ENCODE assay signal across 23 cellular contexts in the genomic region with DNA sequence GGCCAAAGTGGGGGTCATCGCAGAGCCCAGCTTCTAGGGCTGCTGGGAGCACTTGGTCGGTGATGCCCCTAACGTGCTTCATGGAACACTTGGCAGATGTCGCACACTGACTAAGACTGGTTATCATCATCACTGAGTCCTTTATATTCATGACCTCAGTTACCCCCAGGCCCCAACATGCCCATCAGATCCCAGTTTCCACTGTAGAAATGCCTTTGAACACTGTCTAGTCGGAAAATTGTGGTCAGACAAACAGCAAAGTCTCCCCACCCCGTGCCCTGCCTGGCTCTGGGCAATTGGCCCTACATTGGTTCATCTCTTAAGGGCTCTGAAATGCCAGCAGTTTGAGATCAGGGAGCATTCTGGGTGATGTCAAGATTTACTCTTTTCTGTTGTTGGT. TPM values are rescaled to one million over a fixed set of nuclear protein-coding genes. Genes with fewer than 3 reads are reported as not detected.
A peak's percentile ranks its signal among the peaks of the same experiment; 100 is the strongest.
DNase-seq lines count a peak whose midpoint lies in the region; ATAC-seq and TF ChIP-seq lines count a peak whose summit lies in the region.
"Had no signal": no experiment of that assay in that cellular context is flagged by ENCODE, and none has a peak within 500 bp of the region (broad histone marks: within the 10 kb centered on the region; RNA-seq: fewer than 3 reads in every experiment).

No MANE protein-coding gene starts in this region.

- H3K4me1 Mint-ChIP-seq in activated T-helper 17 cell treated with anti-CD3 and anti-CD28 coated beads, Interleukin-2, amount 50 U/mL, for 72 hours, result peaks cover 16% of the 10 kb centered on the region
- peaks cover 39% of the 10 kb centered on the region for H3K4me1 Mint-ChIP-seq in type B pancreatic cell (ENCODE audit: unreplicated experiment)

- ATAC-seq in activated naive CD4-positive, alpha-beta T cell treated with anti-CD3 and anti-CD28 coated beads, Interleukin-2, amount 50 U/mL, for 72 hours, result peak; percentile 30 to 68
- ATAC-seq in activated T-helper 17 cell treated with anti-CD3 and anti-CD28 coated beads, Interleukin-2, amount 50 U/mL, for 72 hours (replicated peaks), result peak; percentile 34
- ATAC-seq in HG03039 (IDR thresholded peaks at IDR 0.05; ENCODE audit: unreplicated experiment), result no peak
- ATAC-seq in GM21576 (IDR thresholded peaks at IDR 0.05; ENCODE audit: unreplicated experiment), result no peak
- ATAC-seq: A549; activated T-cell treated with anti-CD3 and anti-CD28 coated beads, Interleukin-2, amount 50 U/mL, for 4 hours; left lung; mucosa of descending colon; SK-N-SH treated with all-trans-retinoic acid at 6 μM for 48 hours; WTC11 had no signal

- intact Hi-C loops in tibial artery (cut with DNase I; ENCODE audit: low total_unique reads), result no loop called here

- peaks cover 9 to 58% of the 10 kb centered on the region in 2 donors for H3K4me1 ChIP-seq in muscle layer of duodenum (ENCODE audit: control insufficient read depth in 1 of 2, insufficient read depth in 2 of 2, low read length in 2 of 2)
- peaks cover 20 to 76% (median 70%) of the 10 kb centered on the region in 4 donors for H3K4me1 ChIP-seq in tibial artery
- H3K4me1 ChIP-seq: A549 had no signal

- TF ChIP-seq CTCF in tibial artery (IDR thresholded peaks at IDR 0.05) (no peak), type B pancreatic cell (conservative IDR thresholded peaks at IDR 0.05) (no peak)

- no peak overlapping the region for H3K4me3 Mint-ChIP-seq in activated T-helper 17 cell treated with anti-CD3 and anti-CD28 coated beads, Interleukin-2, amount 50 U/mL, for 72 hours
- no peak overlapping the region for H3K4me3 Mint-ChIP-seq in type B pancreatic cell
- H3K4me3 Mint-ChIP-seq: activated CD4-positive, alpha-beta memory T cell treated with anti-CD3 and anti-CD28 coated beads for 36 hours; activated naive CD4-positive, alpha-beta T cell treated with anti-CD3 and anti-CD28 coated beads, Interleukin-2, amount 10 ng/mL, durations not matched to agents 7 days and 5 days; activated T-cell treated with anti-CD3 and anti-CD28 coated beads, Interleukin-2, amount 50 U/mL, for 4 hours; WTC11 had no signal

- H3K27ac ChIP-seq in muscle layer of duodenum (ENCODE audit: low read length) (peak overlapping the region; percentile 26), tibial artery (peak overlapping the region; percentile 87 to 89)
- H3K27ac ChIP-seq: A549; BLaER1 treated with 17β-estradiol and CSF1 and Interleukin-3, amounts not matched to agents 10 nM and 100 nM had no signal

- peak overlapping the region in 1 of 2 donors; percentile 36 for H3K27ac Mint-ChIP-seq in activated naive CD4-positive, alpha-beta T cell treated with anti-CD3 and anti-CD28 coated beads, Interleukin-2, amount 50 U/mL, for 72 hours
- no peak overlapping the region for H3K27ac Mint-ChIP-seq in activated T-helper 17 cell treated with anti-CD3 and anti-CD28 coated beads, Interleukin-2, amount 50 U/mL, for 72 hours
- H3K27ac Mint-ChIP-seq in type B pancreatic cell, result no peak overlapping the region
- H3K27ac Mint-ChIP-seq: activated CD4-positive, alpha-beta memory T cell treated with anti-CD3 and anti-CD28 coated beads for 36 hours; activated naive CD4-positive, alpha-beta T cell treated with anti-CD3 and anti-CD28 coated beads, Interleukin-2, amount 10 ng/mL, durations not matched to agents 7 days and 5 days; WTC11 had no signal

- no peaks in the 10 kb centered on the region for H3K27me3 ChIP-seq in muscle layer of duodenum (ENCODE audit: low read depth, low read length)
- no peaks in the 10 kb centered on the region for H3K27me3 ChIP-seq in tibial artery
- H3K27me3 ChIP-seq: BLaER1 treated with 17β-estradiol and CSF1 and Interleukin-3, amounts not matched to agents 10 nM and 100 nM; heart left ventricle; left lung had no signal

- no peaks in the 10 kb centered on the region for H3K9me3 Mint-ChIP-seq in activated naive CD4-positive, alpha-beta T cell treated with anti-CD3 and anti-CD28 coated beads, Interleukin-2, amount 50 U/mL, for 72 hours
- no peaks in the 10 kb centered on the region for H3K9me3 Mint-ChIP-seq in activated T-helper 17 cell treated with anti-CD3 and anti-CD28 coated beads, Interleukin-2, amount 50 U/mL, for 72 hours
- H3K9me3 Mint-ChIP-seq in type B pancreatic cell, result no peaks in the 10 kb centered on the region
- H3K9me3 Mint-ChIP-seq: activated CD4-positive, alpha-beta memory T cell treated with anti-CD3 and anti-CD28 coated beads for 36 hours; activated naive CD4-positive, alpha-beta T cell treated with anti-CD3 and anti-CD28 coated beads, Interleukin-2, amount 10 ng/mL, durations not matched to agents 7 days and 5 days; activated T-cell treated with anti-CD3 and anti-CD28 coated beads, Interleukin-2, amount 50 U/mL, for 4 hours; WTC11 had no signal

- H3K36me3 ChIP-seq in muscle layer of duodenum (ENCODE audit: control insufficient read depth in 1 of 2, insufficient read depth in 2 of 2, low read length in 2 of 2), result no peaks in the 10 kb centered on the region
- H3K36me3 ChIP-seq in tibial artery, result peaks cover 0 to 6% (median 0%) of the 10 kb centered on the region in 3 donors
- H3K36me3 ChIP-seq: BLaER1 treated with 17β-estradiol and CSF1 and Interleukin-3, amounts not matched to agents 10 nM and 100 nM; heart left ventricle; left lung had no signal

- H3K4me3 ChIP-seq in muscle layer of duodenum (ENCODE audit: low read depth in 1 of 2, low read length in 2 of 2) (no peak overlapping the region), tibial artery (no peak overlapping the region)
- H3K4me3 ChIP-seq: A549; BLaER1 treated with 17β-estradiol and CSF1 and Interleukin-3, amounts not matched to agents 10 nM and 100 nM; heart left ventricle; left lung; mucosa of descending colon had no signal

- DNase-seq in activated naive CD4-positive, alpha-beta T cell treated with anti-CD3 and anti-CD28 coated beads, Interleukin-2, amount 50 U/mL, for 72 hours (ENCODE audit: low spot score in 2 of 2), result no peak
- DNase-seq in activated naive CD4-positive, alpha-beta T cell treated with anti-CD3 and anti-CD28 coated beads, Interleukin-2, amount 50 U/mL, for 16 hours, result no peak
- DNase-seq in tibial artery (no peak), type B pancreatic cell (ENCODE audit: extremely low spot score, unreplicated experiment) (no peak)
- DNase-seq: activated CD4-positive, alpha-beta memory T cell treated with anti-CD3 and anti-CD28 coated beads for 36 hours; activated naive CD4-positive, alpha-beta T cell treated with anti-CD3 and anti-CD28 coated beads, Interleukin-2, amount 10 ng/mL, durations not matched to agents 7 days and 5 days; activated T-cell treated with anti-CD3 and anti-CD28 coated beads, Interleukin-2, amount 50 U/mL, for 4 hours; effector memory CD4-positive, alpha-beta T cell; left lung; NCI-H1105; NCI-H2081 treated with DMSO at 0.1 percent for 48 hours; occipital lobe; stimulated activated naive CD4-positive, alpha-beta T cell had no signal

- H3K9me3 ChIP-seq in muscle layer of duodenum (ENCODE audit: control insufficient read depth in 1 of 2, low read length in 2 of 2), result no peaks in the 10 kb centered on the region
- H3K9me3 ChIP-seq in tibial artery, result no peaks in the 10 kb centered on the region
- H3K9me3 ChIP-seq: A549; BLaER1 treated with 17β-estradiol and CSF1 and Interleukin-3, amounts not matched to agents 10 nM and 100 nM; heart left ventricle; left lung; mucosa of descending colon had no signal

- H3K36me3 Mint-ChIP-seq in activated naive CD4-positive, alpha-beta T cell treated with anti-CD3 and anti-CD28 coated beads, Interleukin-2, amount 50 U/mL, for 72 hours, result no peaks in the 10 kb centered on the region
- no peaks in the 10 kb centered on the region for H3K36me3 Mint-ChIP-seq in activated T-helper 17 cell treated with anti-CD3 and anti-CD28 coated beads, Interleukin-2, amount 50 U/mL, for 72 hours (ENCODE audit: low read depth)
- H3K36me3 Mint-ChIP-seq in type B pancreatic cell, result peaks cover 8% of the 10 kb centered on the region
- H3K36me3 Mint-ChIP-seq: activated CD4-positive, alpha-beta memory T cell treated with anti-CD3 and anti-CD28 coated beads for 36 hours; activated naive CD4-positive, alpha-beta T cell treated with anti-CD3 and anti-CD28 coated beads, Interleukin-2, amount 10 ng/mL, durations not matched to agents 7 days and 5 days; WTC11 had no signal

- H3K27me3 Mint-ChIP-seq in activated T-helper 17 cell treated with anti-CD3 and anti-CD28 coated beads, Interleukin-2, amount 50 U/mL, for 72 hours, result no peaks in the 10 kb centered on the region
- no peaks in the 10 kb centered on the region for H3K27me3 Mint-ChIP-seq in type B pancreatic cell
- H3K27me3 Mint-ChIP-seq: activated CD4-positive, alpha-beta memory T cell treated with anti-CD3 and anti-CD28 coated beads for 36 hours had no signal

RNA-seq across cellular contexts. Expression of a gene that starts 51.3 kb away (rescaled TPM):
- total RNA-seq in activated naive CD4-positive, alpha-beta T cell treated with anti-CD3 and anti-CD28 coated beads, Interleukin-2, amount 50 U/mL, for 72 hours, result 1 to 10 TPM; 1.4 to 2.1 TPM
- 1 to 10 TPM in 1 of 2 donors, under 1 TPM in 1; 0.66 to 1.3 TPM for total RNA-seq in activated T-helper 17 cell treated with anti-CD3 and anti-CD28 coated beads, Interleukin-2, amount 50 U/mL, for 72 hours
- total RNA-seq in type B pancreatic cell (ENCODE audit: low replicate concordance), result 33.8 and 43.2 TPM in 2 replicates

Comparison
In these comparisons a context has a peak if more than half of its experiments do, and no peak if none do; other contexts are left out.
1. ATAC-seq: peak in activated naive CD4-positive, alpha-beta T cell treated with anti-CD3 and anti-CD28 coated beads, Interleukin-2, amount 50 U/mL, for 72 hours (2 of 2) and activated T-helper 17 cell treated with anti-CD3 and anti-CD28 coated beads, Interleukin-2, amount 50 U/mL, for 72 hours (single experiment); none in HG03039 (single experiment) and GM21576 (single experiment).
2. RNA of a gene that starts 51.3 kb away (total RNA-seq): 33.8 to 43.2 TPM in type B pancreatic cell; 1.4 to 2.1 TPM in activated naive CD4-positive, alpha-beta T cell treated with anti-CD3 and anti-CD28 coated beads, Interleukin-2, amount 50 U/mL, for 72 hours and 0.66 to 1.3 TPM in activated T-helper 17 cell treated with anti-CD3 and anti-CD28 coated beads, Interleukin-2, amount 50 U/mL, for 72 hours; every median in the first group is over 10 times any median in the second.